23 cellular contexts compared by ENCODE assay signal in the genomic region with DNA sequence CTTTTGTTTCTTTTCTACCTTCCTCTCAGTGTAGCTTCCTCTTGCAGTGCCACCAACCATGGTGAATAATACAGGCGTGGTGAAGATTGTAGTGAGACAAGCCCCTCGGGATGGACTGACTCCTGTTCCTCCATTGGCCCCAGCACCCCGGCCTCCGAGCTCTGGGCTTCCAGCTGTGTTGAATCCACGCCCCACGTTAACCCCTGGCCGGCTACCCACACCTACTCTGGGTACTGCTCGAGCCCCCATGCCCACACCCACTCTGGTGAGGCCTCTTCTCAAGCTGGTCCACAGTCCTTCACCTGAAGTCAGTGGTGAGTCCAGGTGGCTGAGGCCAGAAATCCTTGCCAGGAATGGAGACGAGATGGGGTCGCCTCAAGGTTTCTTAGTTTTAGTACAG. TPM values are rescaled to one million over a fixed set of nuclear protein-coding genes. Genes with fewer than 3 reads are reported as not detected.
DNase-seq lines count a peak whose midpoint lies in the region; ATAC-seq and TF ChIP-seq lines count a peak whose summit lies in the region.
"Had no signal": no experiment of that assay in that cellular context is flagged by ENCODE, and none has a peak within 500 bp of the region (broad histone marks: within the 10 kb centered on the region; RNA-seq: fewer than 3 reads in every experiment).

No MANE protein-coding gene starts in this region.

- H3K4me3 Mint-ChIP-seq in activated T-cell treated with anti-CD3 and anti-CD28 coated beads, Interleukin-2, amount 50 U/mL, for 24 hours, result no peak overlapping the region
- no peak overlapping the region for H3K4me3 Mint-ChIP-seq in activated T-cell treated with anti-CD3 and anti-CD28 coated beads, Interleukin-2, amount 50 U/mL, for 72 hours
- H3K4me3 Mint-ChIP-seq in activated B cell treated with CpG ODN at 0.5 μM for 24 hours, result no peak overlapping the region
- H3K4me3 Mint-ChIP-seq: CD4-positive, alpha-beta T cell had no signal

- H3K27me3 Mint-ChIP-seq in activated T-cell treated with anti-CD3 and anti-CD28 coated beads, Interleukin-2, amount 50 U/mL, for 24 hours, result no peaks in the 10 kb centered on the region
- H3K27me3 Mint-ChIP-seq in activated T-cell treated with anti-CD3 and anti-CD28 coated beads, Interleukin-2, amount 50 U/mL, for 72 hours (ENCODE audit: low read depth), result no peaks in the 10 kb centered on the region
- H3K27me3 Mint-ChIP-seq in activated B cell treated with CpG ODN at 0.5 μM for 24 hours, result no peaks in the 10 kb centered on the region
- H3K27me3 Mint-ChIP-seq: CD4-positive, alpha-beta T cell had no signal

- peaks cover 14% of the 10 kb centered on the region for H3K4me1 Mint-ChIP-seq in activated T-cell treated with anti-CD3 and anti-CD28 coated beads, Interleukin-2, amount 50 U/mL, for 24 hours (ENCODE audit: low read depth)
- H3K4me1 Mint-ChIP-seq in activated T-cell treated with anti-CD3 and anti-CD28 coated beads, Interleukin-2, amount 50 U/mL, for 72 hours (ENCODE audit: low read depth), result no peaks in the 10 kb centered on the region
- peaks cover 18% of the 10 kb centered on the region for H3K4me1 Mint-ChIP-seq in activated B cell treated with CpG ODN at 0.5 μM for 24 hours

- no peak overlapping the region for H3K14ac ChIP-seq in mesenchymal stem cell (ENCODE audit: low read length in 2 of 2)

- intact Hi-C loops in activated B cell treated with CpG ODN at 0.5 μM for 24 hours (cut with micrococcal nuclease), result no loop called here
- intact Hi-C loops in sigmoid colon (cut with DNase I), result no loop called here
- intact Hi-C loops in A673 (cut with micrococcal nuclease; ENCODE audit: unreplicated experiment), result no loop called here
- intact Hi-C loops in uterus (cut with DNase I; ENCODE audit: low total_unique reads), result no loop called here

- H3K9me3 ChIP-seq in mesenchymal stem cell (ENCODE audit: control insufficient read depth, low read length), result no peaks in the 10 kb centered on the region
- no peaks in the 10 kb centered on the region for H3K9me3 ChIP-seq in sigmoid colon
- no peaks in the 10 kb centered on the region for H3K9me3 ChIP-seq in A673 (ENCODE audit: low read depth, low read length, poor library complexity, severe bottlenecking)
- no peaks in the 10 kb centered on the region for H3K9me3 ChIP-seq in uterus
- H3K9me3 ChIP-seq: BE2C, Caco-2, MG63 had no signal

- H3K23ac ChIP-seq in mesenchymal stem cell (ENCODE audit: low read length in 2 of 2), result no peak overlapping the region

- TF ChIP-seq CTCF in activated B cell treated with CpG ODN at 0.5 μM for 24 hours (IDR thresholded peaks at IDR 0.05) (no peak), sigmoid colon (IDR thresholded peaks at IDR 0.05) (no peak), A673 (conservative IDR thresholded peaks at IDR 0.05; ENCODE audit: low read depth, low read length) (no peak), uterus (IDR thresholded peaks at IDR 0.05) (no peak)

- ATAC-seq in activated T-cell treated with anti-CD3 and anti-CD28 coated beads, Interleukin-2, amount 50 U/mL, for 72 hours (replicated peaks in 1 of 2), result no peak
- no peak for ATAC-seq in activated B cell treated with CpG ODN at 0.5 μM for 24 hours (ENCODE audit: low read depth)

- H3K4me1 ChIP-seq in mesenchymal stem cell (ENCODE audit: control insufficient read depth, insufficient read depth, low read depth, low read length) (no peaks in the 10 kb centered on the region), sigmoid colon (no peaks in the 10 kb centered on the region), A673 (ENCODE audit: insufficient read depth, low read length, poor library complexity, severe bottlenecking) (no peaks in the 10 kb centered on the region), uterus (no peaks in the 10 kb centered on the region)
- H3K4me1 ChIP-seq: BE2C, Caco-2 had no signal

- no peak overlapping the region for H2AFZ ChIP-seq in mesenchymal stem cell (ENCODE audit: low read depth, low read length)

- H3K36me3 Mint-ChIP-seq in activated T-cell treated with anti-CD3 and anti-CD28 coated beads, Interleukin-2, amount 50 U/mL, for 24 hours (ENCODE audit: low read depth), result peaks cover 95% of the 10 kb centered on the region
- peaks cover 18 to 51% of the 10 kb centered on the region in 2 donors for H3K36me3 Mint-ChIP-seq in activated T-cell treated with anti-CD3 and anti-CD28 coated beads, Interleukin-2, amount 50 U/mL, for 72 hours (ENCODE audit: insufficient read depth in 2 of 2)
- peaks cover 84% of the 10 kb centered on the region for H3K36me3 Mint-ChIP-seq in activated B cell treated with CpG ODN at 0.5 μM for 24 hours (ENCODE audit: low read depth)

- H2BK12ac ChIP-seq in mesenchymal stem cell (ENCODE audit: low read length in 2 of 2), result no peak overlapping the region

- no peak overlapping the region for H2BK120ac ChIP-seq in mesenchymal stem cell (ENCODE audit: low read depth, low read length)

- no TSS peak for BruUV-seq in A673 (replicated peaks; lab: Mats Ljungman, UMichigan)

- no peak overlapping the region for H2AK5ac ChIP-seq in mesenchymal stem cell (ENCODE audit: low read length, severe bottlenecking)

- no peak overlapping the region for H3K4me3 ChIP-seq in mesenchymal stem cell (ENCODE audit: insufficient read depth in 1 of 2, low read depth in 1 of 2, low read length in 2 of 2)
- H3K4me3 ChIP-seq in sigmoid colon, result no peak overlapping the region
- no peak overlapping the region for H3K4me3 ChIP-seq in A673 (ENCODE audit: low read depth, low read length, poor library complexity, severe bottlenecking)
- no peak overlapping the region for H3K4me3 ChIP-seq in uterus
- H3K4me3 ChIP-seq: MG63 had no signal

- 96% methylated on average over 10 of the region's 10 CpGs for WGBS in mesenchymal stem cell
- 84 to 90% methylated on average over 10 of the region's 10 CpGs for WGBS in sigmoid colon, 2 donors

- H3K4me2 ChIP-seq in mesenchymal stem cell (ENCODE audit: low read length, poor library complexity, severe bottlenecking), result no peak overlapping the region

- peaks cover 56% of the 10 kb centered on the region for H3K79me1 ChIP-seq in mesenchymal stem cell (replicated peaks; ENCODE audit: low read length, poor library complexity, severe bottlenecking)

- H4K8ac ChIP-seq in mesenchymal stem cell (ENCODE audit: low read length), result no peak overlapping the region

- no peak overlapping the region for H3K4ac ChIP-seq in mesenchymal stem cell (ENCODE audit: low read depth in 1 of 2, low read length in 2 of 2)

- no peak overlapping the region for H3K27ac ChIP-seq in mesenchymal stem cell (ENCODE audit: low read length, poor library complexity, severe bottlenecking)
- no peak overlapping the region for H3K27ac ChIP-seq in sigmoid colon
- H3K27ac ChIP-seq in A673 (ENCODE audit: low read depth, low read length, poor library complexity, severe bottlenecking), result no peak overlapping the region
- no peak overlapping the region for H3K27ac ChIP-seq in uterus
- H3K27ac ChIP-seq: HL-60 had no signal

- H3K27me3 ChIP-seq in mesenchymal stem cell (ENCODE audit: control insufficient read depth in 1 of 2, insufficient read depth in 1 of 2, low read length in 2 of 2) (no peaks in the 10 kb centered on the region), sigmoid colon (no peaks in the 10 kb centered on the region), A673 (replicated peaks; ENCODE audit: insufficient read depth, low read depth, low read length, poor library complexity) (no peaks in the 10 kb centered on the region), uterus (no peaks in the 10 kb centered on the region)
- H3K27me3 ChIP-seq: BE2C, MG63 had no signal

- H2BK15ac ChIP-seq in mesenchymal stem cell (ENCODE audit: low read depth, poor library complexity, severe bottlenecking), result no peak overlapping the region

- H3K18ac ChIP-seq in mesenchymal stem cell (ENCODE audit: low read depth in 1 of 2, low read length in 2 of 2), result no peak overlapping the region

- CTCF ChIA-PET in activated B cell treated with CpG ODN at 0.5 μM for 24 hours (lab: Charles Lee) (interaction anchor here (0.7 kb wide), 1 partner anchor 123 kb away, joined by 3 read pairs; no protein-coding TSS in a partner anchor), A673 (lab: Charles Lee) (no interaction called here)

- DNase-seq in activated T-cell treated with anti-CD3 and anti-CD28 coated beads, Interleukin-2, amount 50 U/mL, for 24 hours, result no peak
- DNase-seq in activated T-cell treated with anti-CD3 and anti-CD28 coated beads, Interleukin-2, amount 50 U/mL, for 72 hours, result no peak
- DNase-seq in activated B cell treated with CpG ODN at 0.5 μM for 24 hours, result no peak
- DNase-seq in mesenchymal stem cell, result no peak
- peak; percentile 57 for DNase-seq in sigmoid colon
- no peak for DNase-seq in A673 (ENCODE audit: low spot score)
- DNase-seq in HPDE6-E6E7 (ENCODE audit: extremely low spot score), result no peak
- DNase-seq in uterus, result no peak
- DNase-seq: 8988T; BE2C; Caco-2; CD4-positive, alpha-beta T cell; GF-D8; H9; IMR-90; Kasumi-1; MG63; NCI-H1048; NCI-H1436; NCI-H1930; NCI-H345; NCI-H526 had no signal

- peak overlapping the region; percentile 74 for H3K27ac Mint-ChIP-seq in activated T-cell treated with anti-CD3 and anti-CD28 coated beads, Interleukin-2, amount 50 U/mL, for 24 hours
- H3K27ac Mint-ChIP-seq in activated T-cell treated with anti-CD3 and anti-CD28 coated beads, Interleukin-2, amount 50 U/mL, for 72 hours, result no peak overlapping the region
- H3K27ac Mint-ChIP-seq in activated B cell treated with CpG ODN at 0.5 μM for 24 hours, result peak overlapping the region; percentile 32

- POLR2A ChIA-PET in activated B cell treated with CpG ODN at 0.5 μM for 24 hours (lab: Charles Lee), result no interaction called here
- POLR2A ChIA-PET in A673 (lab: Charles Lee; ENCODE audit: low non-redundant PET), result no interaction called here

- TF ChIP-seq EP300 in sigmoid colon (IDR thresholded peaks at IDR 0.05), result no peak

- H3K9me3 Mint-ChIP-seq in activated T-cell treated with anti-CD3 and anti-CD28 coated beads, Interleukin-2, amount 50 U/mL, for 24 hours, result no peaks in the 10 kb centered on the region
- no peaks in the 10 kb centered on the region for H3K9me3 Mint-ChIP-seq in activated T-cell treated with anti-CD3 and anti-CD28 coated beads, Interleukin-2, amount 50 U/mL, for 72 hours
- H3K9me3 Mint-ChIP-seq in activated B cell treated with CpG ODN at 0.5 μM for 24 hours, result no peaks in the 10 kb centered on the region
- H3K9me3 Mint-ChIP-seq: CD4-positive, alpha-beta T cell had no signal

- no peak for TF ChIP-seq POLR2A in sigmoid colon (IDR thresholded peaks at IDR 0.05)
- TF ChIP-seq POLR2A in uterus (IDR thresholded peaks at IDR 0.05), result no peak

- H4K91ac ChIP-seq in mesenchymal stem cell (ENCODE audit: low read length), result no peak overlapping the region

- no peak overlapping the region for H2BK5ac ChIP-seq in mesenchymal stem cell (ENCODE audit: low read depth, low read length, poor library complexity, severe bottlenecking)

- peak overlapping the region; percentile 38 for H3K9ac ChIP-seq in mesenchymal stem cell (ENCODE audit: low read length)

- peaks cover 79 to 93% of the 10 kb centered on the region in 2 experiments for H3K36me3 ChIP-seq in mesenchymal stem cell (ENCODE audit: control insufficient read depth in 1 of 2, insufficient read depth in 2 of 2, low read depth in 1 of 2, low read length in 2 of 2)
- H3K36me3 ChIP-seq in sigmoid colon, result peaks cover 37 to 95% (median 70%) of the 10 kb centered on the region in 4 donors
- H3K36me3 ChIP-seq in A673 (ENCODE audit: insufficient read depth, low read length, poor library complexity, severe bottlenecking), result peaks cover 75% of the 10 kb centered on the region
- no peaks in the 10 kb centered on the region for H3K36me3 ChIP-seq in uterus

RNA-seq across cellular contexts. Expression of gene SRCAP, which starts 23.9 kb away (rescaled TPM):
- total RNA-seq in activated T-cell treated with anti-CD3 and anti-CD28 coated beads, Interleukin-2, amount 50 U/mL, for 72 hours, result 10 to 100 TPM; 52.9 to 64.7 TPM
- 109 and 123 TPM in 2 replicates for total RNA-seq in activated B cell treated with CpG ODN at 0.5 μM for 24 hours
- 17.1 TPM for polyA plus RNA-seq in mesenchymal stem cell (2013, experiment 1 of 2)
- polyA plus RNA-seq in mesenchymal stem cell (2013, experiment 2 of 2), result 16.0 TPM
- total RNA-seq in sigmoid colon, result 10 to 100 TPM; 13.2 to 39.1 (median 23.4) TPM
- polyA plus RNA-seq in sigmoid colon, result 10 to 100 TPM in 1 of 3 donors, 1 to 10 TPM in 2; 2.4 to 37.3 (median 9.0) TPM
- total RNA-seq in A673 (2021), result 86.2 and 104 TPM in 2 replicates
- total RNA-seq in uterus, result 10 to 100 TPM in 2 of 4 donors, 1 to 10 TPM in 2; 5.6 to 80.7 (median 26.0) TPM

RNA-seq across cellular contexts. Expression of gene PHKG2, which starts 25.3 kb away (rescaled TPM):
- 10 to 100 TPM; 38.0 to 38.5 TPM for total RNA-seq in activated T-cell treated with anti-CD3 and anti-CD28 coated beads, Interleukin-2, amount 50 U/mL, for 72 hours
- 45.3 and 51.4 TPM in 2 replicates for total RNA-seq in activated B cell treated with CpG ODN at 0.5 μM for 24 hours
- 22.5 TPM for polyA plus RNA-seq in mesenchymal stem cell (2013, experiment 1 of 2)
- polyA plus RNA-seq in mesenchymal stem cell (2013, experiment 2 of 2), result 21.9 TPM
- total RNA-seq in sigmoid colon, result 10 to 100 TPM; 20.1 to 28.5 (median 23.7) TPM
- polyA plus RNA-seq in sigmoid colon, result 10 to 100 TPM; 19.2 to 45.0 (median 23.8) TPM
- 35.3 and 37.8 TPM in 2 replicates for total RNA-seq in A673 (2021)
- 10 to 100 TPM; 13.5 to 44.7 (median 25.8) TPM for total RNA-seq in uterus

RNA-seq across cellular contexts. Expression of gene CFAP119, which starts 38.9 kb away (rescaled TPM):
- 1 to 10 TPM; 3.2 to 4.7 TPM for total RNA-seq in activated T-cell treated with anti-CD3 and anti-CD28 coated beads, Interleukin-2, amount 50 U/mL, for 72 hours
- total RNA-seq in activated B cell treated with CpG ODN at 0.5 μM for 24 hours (6.2 and 8.8 TPM in 2 replicates), sigmoid colon (1 to 10 TPM in 3 of 4 donors, under 1 TPM in 1; 0.82 to 2.8 (median 1.7) TPM), A673 (2021) (11.7 and 14.1 TPM in 2 replicates), uterus (1 to 10 TPM in 2 of 4 donors, not detected in 2; 4.1 to 9.1 TPM)
- 4.8 TPM for polyA plus RNA-seq in mesenchymal stem cell (2013, experiment 1 of 2)
- polyA plus RNA-seq in mesenchymal stem cell (2013, experiment 2 of 2), result 4.8 TPM
- polyA plus RNA-seq in sigmoid colon, result 10 to 100 TPM in 1 of 3 donors, 1 to 10 TPM in 1, not detected in 1; 3.7 to 11.9 TPM

RNA-seq across cellular contexts. Expression of gene RNF40, which starts 39.2 kb away (rescaled TPM):
- total RNA-seq in activated T-cell treated with anti-CD3 and anti-CD28 coated beads, Interleukin-2, amount 50 U/mL, for 72 hours, result 10 to 100 TPM; 60.2 to 63.5 TPM
- total RNA-seq in activated B cell treated with CpG ODN at 0.5 μM for 24 hours, result 99.6 and 117 TPM in 2 replicates
- polyA plus RNA-seq in mesenchymal stem cell (2013, experiment 1 of 2), result 48.5 TPM
- polyA plus RNA-seq in mesenchymal stem cell (2013, experiment 2 of 2), result 47.8 TPM
- total RNA-seq in sigmoid colon, result 10 to 100 TPM; 48.1 to 53.9 (median 49.6) TPM
- 10 to 100 TPM; 34.8 to 79.3 (median 48.6) TPM for polyA plus RNA-seq in sigmoid colon
- 132 and 145 TPM in 2 replicates for total RNA-seq in A673 (2021)
- 100 to 1,000 TPM in 2 of 4 donors, 10 to 100 TPM in 2; 20.5 to 130 (median 86.0) TPM for total RNA-seq in uterus
